Comparison of ENCODE assay signal across 8 cellular contexts in the genomic region with DNA sequence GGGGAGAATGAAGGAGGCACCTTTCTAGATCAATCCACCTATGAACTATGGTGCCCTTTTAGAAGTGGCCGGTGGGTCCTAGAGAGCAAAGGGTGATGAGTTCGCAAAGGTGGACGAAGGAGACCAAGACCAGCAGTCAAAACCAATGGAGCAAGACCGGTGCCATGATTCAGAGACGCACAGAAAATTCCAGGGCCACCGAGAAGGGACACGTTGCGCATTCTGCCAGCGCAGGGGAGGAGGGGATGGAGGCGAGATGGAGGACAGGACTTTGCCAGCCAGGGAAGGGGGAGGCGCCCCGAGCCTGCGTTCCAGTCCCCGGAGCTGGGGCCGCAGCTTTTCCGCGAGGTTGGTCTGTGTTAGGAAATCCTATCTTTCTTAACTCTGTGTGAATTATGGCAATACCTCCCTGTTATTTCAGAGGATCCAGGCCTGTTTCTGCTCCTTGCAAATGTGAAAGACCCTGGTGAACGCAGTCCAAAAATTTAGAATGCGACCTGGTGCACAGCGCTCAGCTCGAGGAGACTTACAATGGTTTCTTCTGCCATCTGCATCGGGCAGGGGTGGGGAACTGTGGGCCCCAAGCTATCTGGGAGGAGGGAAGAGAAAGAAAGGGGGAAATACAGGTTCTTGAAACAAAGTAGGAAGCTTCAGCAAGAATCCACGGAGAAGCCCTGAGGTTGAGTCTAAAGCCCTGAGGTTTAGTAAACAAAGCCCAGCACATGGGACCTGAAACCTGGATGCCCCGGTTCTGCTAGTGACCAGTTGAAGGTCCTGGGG.
DNase-seq lines count a peak whose midpoint lies in the region; ATAC-seq and TF ChIP-seq lines count a peak whose summit lies in the region.

No MANE protein-coding gene starts in this region.

- ATAC-seq in activated CD8-positive, alpha-beta T cell treated with anti-CD3 and anti-CD28 coated beads for 36 hours: no peak
- ATAC-seq in HG03196 (IDR thresholded peaks at IDR 0.05; ENCODE audit: unreplicated experiment): no peak

- intact Hi-C loops in activated CD8-positive, alpha-beta T cell treated with anti-CD3 and anti-CD28 coated beads for 36 hours (cut with micrococcal nuclease): no loop called here

- no peaks in the 10 kb centered on the region for H3K9me3 ChIP-seq in iPS-18a (ENCODE audit: control insufficient read depth, low read depth, low read length)

- H3K27me3 ChIP-seq in iPS-18a (ENCODE audit: control insufficient read depth, insufficient read depth, low read length): no peaks in the 10 kb centered on the region

- no peaks in the 10 kb centered on the region for H3K27me3 Mint-ChIP-seq in activated CD8-positive, alpha-beta T cell treated with anti-CD3 and anti-CD28 coated beads for 36 hours

- no peaks in the 10 kb centered on the region for H3K36me3 Mint-ChIP-seq in activated CD8-positive, alpha-beta T cell treated with anti-CD3 and anti-CD28 coated beads for 36 hours (ENCODE audit: low read depth)

- peak overlapping the region; percentile 71 for H3K9ac ChIP-seq in iPS-18a (ENCODE audit: low read length)

- CTCF ChIA-PET in activated CD8-positive, alpha-beta T cell treated with anti-CD3 and anti-CD28 coated beads for 36 hours (lab: Charles Lee): interaction anchor here (0.7 to 2.5 kb wide), 10 partner anchors 11 to 279 kb away, joined by 3 to 21 read pairs (median 6); no protein-coding TSS in a partner anchor

- no peaks in the 10 kb centered on the region for H3K9me3 Mint-ChIP-seq in activated CD8-positive, alpha-beta T cell treated with anti-CD3 and anti-CD28 coated beads for 36 hours

- peak overlapping the region; percentile 67 for H3K4me3 Mint-ChIP-seq in activated CD8-positive, alpha-beta T cell treated with anti-CD3 and anti-CD28 coated beads for 36 hours

- peaks cover 31% of the 10 kb centered on the region for H3K4me1 ChIP-seq in iPS-18a (ENCODE audit: control insufficient read depth, low read depth, low read length)

- peak overlapping the region; percentile 69 for H3K27ac ChIP-seq in iPS-18a (ENCODE audit: low read length)

- POLR2A ChIA-PET in activated CD8-positive, alpha-beta T cell treated with anti-CD3 and anti-CD28 coated beads for 36 hours (lab: Charles Lee): interaction anchor here (1.0 to 1.1 kb wide), 2 partner anchors 70 to 269 kb away, joined by 3 read pairs; no protein-coding TSS in a partner anchor

- no peak for TF ChIP-seq CTCF in activated CD8-positive, alpha-beta T cell treated with anti-CD3 and anti-CD28 coated beads for 36 hours (IDR thresholded peaks at IDR 0.05)

- no peaks in the 10 kb centered on the region for H3K36me3 ChIP-seq in iPS-18a (ENCODE audit: control insufficient read depth, low read depth, low read length)

- H3K27ac Mint-ChIP-seq in activated CD8-positive, alpha-beta T cell treated with anti-CD3 and anti-CD28 coated beads for 36 hours: peak overlapping the region; percentile 17

- H3K4me3 ChIP-seq in iPS-18a (ENCODE audit: low read length) (peak overlapping the region; percentile 76), skeletal muscle cell (ENCODE audit: low read depth, low read length) (peak overlapping the region; percentile 49)

- DNase-seq in HT-29 (ENCODE audit: low spot score) (peak; percentile 5), skeletal muscle cell (ENCODE audit: low read depth) (no peak), 8988T (no peak), AG08395 (ENCODE audit: low spot score) (no peak), NCI-H1694 treated with DMSO at 0.1 percent for 48 hours (lab: John Stamatoyannopoulos, UW) (no peak)
- no peak for DNase-seq in activated CD8-positive, alpha-beta T cell treated with anti-CD3 and anti-CD28 coated beads for 36 hours

- H3K4me1 Mint-ChIP-seq in activated CD8-positive, alpha-beta T cell treated with anti-CD3 and anti-CD28 coated beads for 36 hours (ENCODE audit: low read depth): peaks cover 49% of the 10 kb centered on the region
